Comparison of ENCODE assay signal across 25 cellular contexts in genomic region chr11:79011357-79011756, GRCh38.
"Had no signal": no experiment of that assay in that cellular context is flagged by ENCODE, and none has a peak within 500 bp of the region (broad histone marks: within the 10 kb centered on the region; RNA-seq: fewer than 3 reads in every experiment).

No MANE protein-coding gene starts in this region.

- H3K4me3 ChIP-seq: colonic mucosa, coronary artery, dorsolateral prefrontal cortex, esophagus muscularis mucosa, esophagus squamous epithelium, gastrocnemius medialis, gastroesophageal sphincter, heart left ventricle, heart right ventricle had no signal

- DNase-seq: colonic mucosa; cortex of kidney; dermis blood vessel endothelial cell; dorsolateral prefrontal cortex; effector CD4-positive, alpha-beta T cell; effector CD8-positive, alpha-beta T cell; effector memory CD4-positive, alpha-beta T cell; effector memory CD8-positive, alpha-beta T cell; endodermal cell; erythroblast; esophagus squamous epithelium; foreskin fibroblast; foreskin keratinocyte; foreskin melanocyte; gastrocnemius medialis; glutamatergic neuron; head of caudate nucleus; heart left ventricle; heart right ventricle had no signal

- H3K27me3 ChIP-seq: colonic mucosa, dorsolateral prefrontal cortex, esophagus muscularis mucosa, foreskin keratinocyte, gastrocnemius medialis, gastroesophageal sphincter had no signal

- H3K27ac ChIP-seq: colonic mucosa, coronary artery, dorsolateral prefrontal cortex, epithelial cell of prostate, esophagus muscularis mucosa, esophagus squamous epithelium, foreskin keratinocyte, gastrocnemius medialis, gastroesophageal sphincter, heart left ventricle, heart right ventricle had no signal

- H3K9me3 Mint-ChIP-seq: dendritic cell treated with granulocyte-macrophage colony-stimulating factor and Interleukin-4, amounts not matched to agents 40 ng/mL and 50 ng/mL, for 4 days had no signal

- H3K9me3 ChIP-seq: colonic mucosa, esophagus muscularis mucosa, esophagus squamous epithelium, gastrocnemius medialis, gastroesophageal sphincter, heart left ventricle, heart right ventricle had no signal

- H3K27ac Mint-ChIP-seq: dendritic cell treated with granulocyte-macrophage colony-stimulating factor and Interleukin-4, amounts not matched to agents 40 ng/mL and 50 ng/mL, for 4 days; effector memory CD8-positive, alpha-beta T cell; endodermal cell had no signal

- H3K4me3 Mint-ChIP-seq: dendritic cell treated with granulocyte-macrophage colony-stimulating factor and Interleukin-4, amounts not matched to agents 40 ng/mL and 50 ng/mL, for 4 days; effector memory CD8-positive, alpha-beta T cell; endodermal cell had no signal

- ATAC-seq: effector memory CD8-positive, alpha-beta T cell; esophagus mucosa; foreskin keratinocyte; gastrocnemius medialis; gastroesophageal sphincter; heart left ventricle; heart right ventricle had no signal

- H3K4me1 ChIP-seq: colonic mucosa, esophagus muscularis mucosa, foreskin keratinocyte, gastrocnemius medialis, gastroesophageal sphincter, heart left ventricle, heart right ventricle had no signal

- H3K36me3 ChIP-seq: colonic mucosa, esophagus muscularis mucosa, esophagus squamous epithelium, gastrocnemius medialis, gastroesophageal sphincter, heart left ventricle, heart right ventricle had no signal
